8 cellular contexts compared by ENCODE assay signal in genomic region chr2:27070653-27071276, GRCh38. TPM values are rescaled to one million over a fixed set of nuclear protein-coding genes. Genes with fewer than 3 reads are reported as not detected.
DNase-seq lines count a peak whose midpoint lies in the region; ATAC-seq lines count a peak whose summit lies in the region.

No MANE protein-coding gene starts in this region.

- no peaks in the 10 kb centered on the region for H3K27me3 ChIP-seq in subcutaneous abdominal adipose tissue (ENCODE audit: control insufficient read depth in 5 of 5, insufficient read depth in 4 of 5, low read length in 5 of 5)

- peak overlapping the region; percentile 94 for H3K27ac Mint-ChIP-seq in activated T-helper 1 cell treated with anti-CD3 and anti-CD28 coated beads, Interleukin-12 subunit alpha, Interleukin-12 subunit beta, Interleukin-2, Interleukin-4 antibody, amounts not matched to agents 30 ng/mL and 10 ng/mL and 1 ng/mL, durations not matched to agents 14 hours and 24 hours and 36 hours

- peaks cover 5 to 63% (median 44%) of the 10 kb centered on the region in 5 donors for H3K4me1 ChIP-seq in subcutaneous abdominal adipose tissue (ENCODE audit: control insufficient read depth in 5 of 5, insufficient read depth in 5 of 5, low read length in 5 of 5)

- H3K4me3 ChIP-seq in iPS-18c (ENCODE audit: insufficient read depth, low read depth, low read length) (peak overlapping the region; percentile 99), subcutaneous abdominal adipose tissue (ENCODE audit: low read depth in 1 of 5, low read length in 5 of 5) (peak overlapping the region; percentile 89 to 99 (median 96))

- peak; percentile 12 for ATAC-seq in HG03025 (IDR thresholded peaks at IDR 0.05; ENCODE audit: low FRiP score, unreplicated experiment)

- H3K9ac ChIP-seq in subcutaneous abdominal adipose tissue (ENCODE audit: low read length in 5 of 5) = peak overlapping the region; percentile 86 to 97 (median 93)

- no peaks in the 10 kb centered on the region for H3K9me3 ChIP-seq in iPS-18c (ENCODE audit: control insufficient read depth, insufficient read depth, low read length)
- no peaks in the 10 kb centered on the region for H3K9me3 ChIP-seq in subcutaneous abdominal adipose tissue (ENCODE audit: control insufficient read depth in 5 of 5, low read length in 5 of 5)

- peak overlapping the region; percentile 90 for H3K27ac ChIP-seq in subcutaneous abdominal adipose tissue (ENCODE audit: low read depth, low read length)

- no peak for DNase-seq in activated T-helper 1 cell treated with anti-CD3 and anti-CD28 coated beads, Interleukin-12 subunit alpha, Interleukin-12 subunit beta, Interleukin-2, Interleukin-4 antibody, amounts not matched to agents 30 ng/mL and 10 ng/mL and 1 ng/mL, durations not matched to agents 14 hours and 24 hours and 36 hours (ENCODE audit: low spot score)
- DNase-seq in NCI-H1105 (lab: John Stamatoyannopoulos, UW) (no peak), mucosa of gallbladder (ENCODE audit: low spot score) (no peak), NCI-H2171 treated with DMSO at 0.1 percent for 48 hours (lab: John Stamatoyannopoulos, UW) (no peak), HK-2 (ENCODE audit: unreplicated experiment) (no peak)

- H3K36me3 ChIP-seq in subcutaneous abdominal adipose tissue (ENCODE audit: control insufficient read depth in 5 of 5, insufficient read depth in 5 of 5, low read length in 5 of 5) = peaks cover 8 to 29% (median 26%) of the 10 kb centered on the region in 5 donors

- peaks cover 2% of the 10 kb centered on the region for H3K27me3 Mint-ChIP-seq in activated T-helper 1 cell treated with anti-CD3 and anti-CD28 coated beads, Interleukin-12 subunit alpha, Interleukin-12 subunit beta, Interleukin-2, Interleukin-4 antibody, amounts not matched to agents 30 ng/mL and 10 ng/mL and 1 ng/mL, durations not matched to agents 14 hours and 24 hours and 36 hours (ENCODE audit: insufficient read depth)

- H3K36me3 Mint-ChIP-seq in activated T-helper 1 cell treated with anti-CD3 and anti-CD28 coated beads, Interleukin-12 subunit alpha, Interleukin-12 subunit beta, Interleukin-2, Interleukin-4 antibody, amounts not matched to agents 30 ng/mL and 10 ng/mL and 1 ng/mL, durations not matched to agents 14 hours and 24 hours and 36 hours (ENCODE audit: low read depth) = peaks cover 40% of the 10 kb centered on the region

- peaks cover 84% of the 10 kb centered on the region for H3K4me1 Mint-ChIP-seq in activated T-helper 1 cell treated with anti-CD3 and anti-CD28 coated beads, Interleukin-12 subunit alpha, Interleukin-12 subunit beta, Interleukin-2, Interleukin-4 antibody, amounts not matched to agents 30 ng/mL and 10 ng/mL and 1 ng/mL, durations not matched to agents 14 hours and 24 hours and 36 hours (ENCODE audit: low read depth)

- peak overlapping the region; percentile 99 for H3K4me3 Mint-ChIP-seq in activated T-helper 1 cell treated with anti-CD3 and anti-CD28 coated beads, Interleukin-12 subunit alpha, Interleukin-12 subunit beta, Interleukin-2, Interleukin-4 antibody, amounts not matched to agents 30 ng/mL and 10 ng/mL and 1 ng/mL, durations not matched to agents 14 hours and 24 hours and 36 hours

- intact Hi-C loops in activated T-helper 1 cell treated with anti-CD3 and anti-CD28 coated beads, Interleukin-12 subunit alpha, Interleukin-12 subunit beta, Interleukin-2, Interleukin-4 antibody, amounts not matched to agents 30 ng/mL and 10 ng/mL and 1 ng/mL, durations not matched to agents 14 hours and 24 hours and 36 hours (cut with micrococcal nuclease) = loop anchor here (1.0 to 5.0 kb wide), 9 partner anchors 11 to 357 kb away; partner anchors contain the start of genes AGBL5, ATRAID, GTF3C2 and KHK

- no peaks in the 10 kb centered on the region for H3K9me3 Mint-ChIP-seq in activated T-helper 1 cell treated with anti-CD3 and anti-CD28 coated beads, Interleukin-12 subunit alpha, Interleukin-12 subunit beta, Interleukin-2, Interleukin-4 antibody, amounts not matched to agents 30 ng/mL and 10 ng/mL and 1 ng/mL, durations not matched to agents 14 hours and 24 hours and 36 hours

RNA-seq across cellular contexts. Expression of gene OST4, which starts 0.7 kb away (rescaled TPM):
- 322 and 332 TPM in 2 replicates for total RNA-seq in activated T-helper 1 cell treated with anti-CD3 and anti-CD28 coated beads, Interleukin-12 subunit alpha, Interleukin-12 subunit beta, Interleukin-2, Interleukin-4 antibody, amounts not matched to agents 30 ng/mL and 10 ng/mL and 1 ng/mL, durations not matched to agents 14 hours and 24 hours and 36 hours
- 323 TPM for total RNA-seq in mucosa of gallbladder

RNA-seq across cellular contexts. Expression of gene EMILIN1, which starts 7.7 kb away (rescaled TPM):
- 1.1 and 1.5 TPM in 2 replicates for total RNA-seq in activated T-helper 1 cell treated with anti-CD3 and anti-CD28 coated beads, Interleukin-12 subunit alpha, Interleukin-12 subunit beta, Interleukin-2, Interleukin-4 antibody, amounts not matched to agents 30 ng/mL and 10 ng/mL and 1 ng/mL, durations not matched to agents 14 hours and 24 hours and 36 hours
- total RNA-seq in mucosa of gallbladder = 210 TPM

RNA-seq across cellular contexts. Expression of gene KHK, which starts 15.8 kb away (rescaled TPM):
- total RNA-seq in activated T-helper 1 cell treated with anti-CD3 and anti-CD28 coated beads, Interleukin-12 subunit alpha, Interleukin-12 subunit beta, Interleukin-2, Interleukin-4 antibody, amounts not matched to agents 30 ng/mL and 10 ng/mL and 1 ng/mL, durations not matched to agents 14 hours and 24 hours and 36 hours = 12.2 and 12.4 TPM in 2 replicates
- total RNA-seq in mucosa of gallbladder = 6.1 TPM

RNA-seq across cellular contexts. Expression of gene AGBL5, which starts 19.3 kb away (rescaled TPM):
- total RNA-seq in activated T-helper 1 cell treated with anti-CD3 and anti-CD28 coated beads, Interleukin-12 subunit alpha, Interleukin-12 subunit beta, Interleukin-2, Interleukin-4 antibody, amounts not matched to agents 30 ng/mL and 10 ng/mL and 1 ng/mL, durations not matched to agents 14 hours and 24 hours and 36 hours = 12.3 and 13.8 TPM in 2 replicates
- total RNA-seq in mucosa of gallbladder = 27.9 TPM

RNA-seq across cellular contexts. Expression of gene TMEM214, which starts 38.0 kb away (rescaled TPM):
- 97.5 and 98.1 TPM in 2 replicates for total RNA-seq in activated T-helper 1 cell treated with anti-CD3 and anti-CD28 coated beads, Interleukin-12 subunit alpha, Interleukin-12 subunit beta, Interleukin-2, Interleukin-4 antibody, amounts not matched to agents 30 ng/mL and 10 ng/mL and 1 ng/mL, durations not matched to agents 14 hours and 24 hours and 36 hours
- 80.0 TPM for total RNA-seq in mucosa of gallbladder

Comparison
In these comparisons a context has a peak if more than half of its experiments do, and no peak if none do; other contexts are left out.
1. RNA of gene EMILIN1, which starts 7.7 kb away (total RNA-seq): 210 TPM in mucosa of gallbladder (single experiment); 1.1 to 1.5 TPM in activated T-helper 1 cell treated with anti-CD3 and anti-CD28 coated beads, Interleukin-12 subunit alpha, Interleukin-12 subunit beta, Interleukin-2, Interleukin-4 antibody, amounts not matched to agents 30 ng/mL and 10 ng/mL and 1 ng/mL, durations not matched to agents 14 hours and 24 hours and 36 hours; every median in the first group is over 10 times any median in the second.